In genomic region chr12:123937707-123938600, GRCh38 we compare ENCODE assay signal across 9 cellular contexts. TPM values are rescaled to one million over a fixed set of nuclear protein-coding genes. Genes with fewer than 3 reads are reported as not detected.
A peak's percentile ranks its signal among the peaks of the same experiment; 100 is the strongest.
DNase-seq lines count a peak whose midpoint lies in the region; ATAC-seq lines count a peak whose summit lies in the region.
"Had no signal": no experiment of that assay in that cellular context is flagged by ENCODE, and none has a peak within 500 bp of the region (broad histone marks: within the 10 kb centered on the region; RNA-seq: fewer than 3 reads in every experiment).

No MANE protein-coding gene starts in this region.

- H3K4me2 ChIP-seq in Karpas-422 (ENCODE audit: low read depth, low read length, poor library complexity, severe bottlenecking), result no peak overlapping the region

- no peaks in the 10 kb centered on the region for H3K9me3 Mint-ChIP-seq in central memory CD8-positive, alpha-beta T cell

- no peak overlapping the region for H2AFZ ChIP-seq in Karpas-422 (ENCODE audit: low read length)

- no peak overlapping the region for H3K9ac ChIP-seq in Karpas-422 (ENCODE audit: low read length)

- H3K36me3 ChIP-seq in Karpas-422 (ENCODE audit: insufficient read depth, low read length), result no peaks in the 10 kb centered on the region

- H3K27me3 ChIP-seq in Karpas-422 (ENCODE audit: low read length), result no peaks in the 10 kb centered on the region

- H3K4me3 ChIP-seq in Karpas-422 (ENCODE audit: low read length), result no peak overlapping the region

- H3K4me3 Mint-ChIP-seq in central memory CD8-positive, alpha-beta T cell, result peak overlapping the region; percentile 70

- H4K20me1 ChIP-seq in Karpas-422 (ENCODE audit: insufficient read depth, low read depth, low read length), result no peaks in the 10 kb centered on the region

- peak overlapping the region; percentile 90 for H3K27ac Mint-ChIP-seq in central memory CD8-positive, alpha-beta T cell (ENCODE audit: low read depth)

- DNase-seq in EL, result peak; percentile 9
- peak; percentile 54 for DNase-seq in activated CD4-positive, alpha-beta T cell treated with anti-CD3 and anti-CD28 coated beads for 48 hours
- DNase-seq in central memory CD8-positive, alpha-beta T cell (ENCODE audit: low spot score in 2 of 2), result peak; percentile 28 to 53
- DNase-seq in stimulated activated CD4-positive, alpha-beta T cell treated with anti-CD3 and anti-CD28 coated beads, Interleukin-12 subunit alpha, Interleukin-12 subunit beta, amount 100 ng/mL, for 4 hours, result peak; percentile 16
- DNase-seq in Karpas-422, result no peak
- DNase-seq in NCI-H510A (lab: John Stamatoyannopoulos, UW), result no peak
- DNase-seq: NCI-H774 had no signal

- peaks cover 6% of the 10 kb centered on the region for H3K4me1 ChIP-seq in Karpas-422 (ENCODE audit: low read length)

- H3K9me2 ChIP-seq in Karpas-422 (replicated peaks; ENCODE audit: insufficient read depth, low read length), result no peaks in the 10 kb centered on the region

- no peak overlapping the region for H3K27ac ChIP-seq in Karpas-422 (ENCODE audit: low read length)

- H3K9me3 ChIP-seq in Karpas-422 (ENCODE audit: low read length), result no peaks in the 10 kb centered on the region

- H3K79me2 ChIP-seq in Karpas-422 (ENCODE audit: low read length), result no peaks in the 10 kb centered on the region

- H3K36me3 Mint-ChIP-seq in central memory CD8-positive, alpha-beta T cell (ENCODE audit: insufficient read depth), result peaks cover 3% of the 10 kb centered on the region

- no peaks in the 10 kb centered on the region for H3K27me3 Mint-ChIP-seq in central memory CD8-positive, alpha-beta T cell

- peaks cover 46% of the 10 kb centered on the region for H3K4me1 Mint-ChIP-seq in central memory CD8-positive, alpha-beta T cell

- ATAC-seq in central memory CD8-positive, alpha-beta T cell (replicated peaks; ENCODE audit: extremely low read depth, poor library complexity, severe bottlenecking), result peak; percentile 95
- no peak for ATAC-seq in GM18861 (IDR thresholded peaks at IDR 0.05; ENCODE audit: unreplicated experiment)
- ATAC-seq in HG03442 (IDR thresholded peaks at IDR 0.05; ENCODE audit: unreplicated experiment), result no peak

RNA-seq across cellular contexts. Expression of gene CCDC92, which starts 34.7 kb away (rescaled TPM):
- total RNA-seq in Karpas-422 (2014; rRNA removed; shearing (Covaris generic); ENCODE audit: low replicate concordance), result 2.0 and 2.4 TPM in 2 replicates

RNA-seq across cellular contexts. Expression of gene ZNF664, which starts 35.1 kb away (rescaled TPM):
- total RNA-seq in Karpas-422 (2014; rRNA removed; shearing (Covaris generic); ENCODE audit: low replicate concordance), result 21.0 and 24.4 TPM in 2 replicates

Comparison
In these comparisons a context has a peak if more than half of its experiments do, and no peak if none do; other contexts are left out.
1. DNase-seq: peak in EL (single experiment), activated CD4-positive, alpha-beta T cell treated with anti-CD3 and anti-CD28 coated beads for 48 hours (single experiment), central memory CD8-positive, alpha-beta T cell (2 of 2) and stimulated activated CD4-positive, alpha-beta T cell treated with anti-CD3 and anti-CD28 coated beads, Interleukin-12 subunit alpha, Interleukin-12 subunit beta, amount 100 ng/mL, for 4 hours (single experiment); none in Karpas-422 (single experiment) and NCI-H510A (single experiment).